15 cellular contexts compared by ENCODE assay signal in genomic region chr2:241288489-241288888, GRCh38.
"Had no signal": no experiment of that assay in that cellular context is flagged by ENCODE, and none has a peak within 500 bp of the region (broad histone marks: within the 10 kb centered on the region; RNA-seq: fewer than 3 reads in every experiment).

No MANE protein-coding gene starts in this region.

- H3K4me1 Mint-ChIP-seq: nephron had no signal

- H3K4me3 ChIP-seq: heart left ventricle, left lung, psoas muscle, right lobe of liver, spleen, upper lobe of left lung had no signal

- H3K27me3 Mint-ChIP-seq: stimulated activated naive B cell treated with anti-CD40 and anti-IgM and Interleukin-4, amounts not matched to agents 10 μg/mL and 1 μg/mL and 100 μg/mL, for 72 hours had no signal

- H3K9me3 Mint-ChIP-seq: activated T-helper 1 cell treated with anti-CD3 and anti-CD28 coated beads, Interleukin-12 subunit alpha, Interleukin-12 subunit beta, Interleukin-2, Interleukin-4 antibody, amounts not matched to agents 30 ng/mL and 10 ng/mL and 1 ng/mL, durations not matched to agents 14 hours and 24 hours and 36 hours; nephron; stimulated activated naive B cell treated with anti-CD40 and anti-IgM and Interleukin-4, amounts not matched to agents 10 μg/mL and 1 μg/mL and 100 μg/mL, for 72 hours had no signal

- H3K36me3 ChIP-seq: left lung, right lobe of liver, upper lobe of left lung had no signal

- H3K4me3 Mint-ChIP-seq: activated T-helper 1 cell treated with anti-CD3 and anti-CD28 coated beads, Interleukin-12 subunit alpha, Interleukin-12 subunit beta, Interleukin-2, Interleukin-4 antibody, amounts not matched to agents 30 ng/mL and 10 ng/mL and 1 ng/mL, durations not matched to agents 14 hours and 24 hours and 36 hours; nephron; stimulated activated naive B cell treated with anti-CD40 and anti-IgM and Interleukin-4, amounts not matched to agents 10 μg/mL and 1 μg/mL and 100 μg/mL, for 72 hours had no signal

- H3K27ac Mint-ChIP-seq: activated T-helper 1 cell treated with anti-CD3 and anti-CD28 coated beads, Interleukin-12 subunit alpha, Interleukin-12 subunit beta, Interleukin-2, Interleukin-4 antibody, amounts not matched to agents 30 ng/mL and 10 ng/mL and 1 ng/mL, durations not matched to agents 14 hours and 24 hours and 36 hours; nephron; stimulated activated naive B cell treated with anti-CD40 and anti-IgM and Interleukin-4, amounts not matched to agents 10 μg/mL and 1 μg/mL and 100 μg/mL, for 72 hours had no signal

- H3K27me3 ChIP-seq: heart left ventricle, left lung, right lobe of liver, spleen, upper lobe of left lung had no signal

- H3K9me3 ChIP-seq: heart left ventricle, left lung, psoas muscle, right lobe of liver, spleen, upper lobe of left lung had no signal

- H3K27ac ChIP-seq: heart left ventricle, left lung, psoas muscle, right lobe of liver, spleen, upper lobe of left lung had no signal

- DNase-seq: activated CD4-positive, alpha-beta T cell treated with anti-CD3 and anti-CD28 coated beads, Interleukin-2, amount 50 U/mL, for 4 hours; activated naive CD4-positive, alpha-beta T cell treated with Interleukin-2 at 50 U/mL for 16 hours; heart left ventricle; left lung; mesendoderm; psoas muscle; right lobe of liver; spleen; stimulated activated CD4-positive, alpha-beta T cell treated with anti-CD3 and anti-CD28 coated beads, Interleukin-1b, Interleukin-23, amount 100 ng/mL, for 48 hours; stimulated activated naive B cell treated with anti-CD40 and anti-IgM and Interleukin-4, amounts not matched to agents 10 μg/mL and 1 μg/mL and 100 μg/mL, for 72 hours; substantia nigra; T-helper 2 cell; upper lobe of left lung had no signal

- ATAC-seq: left lung; right lobe of liver; stimulated activated naive B cell treated with anti-CD40 and anti-IgM and Interleukin-4, amounts not matched to agents 10 μg/mL and 1 μg/mL and 100 μg/mL, for 72 hours had no signal
